1 cellular context compared by ENCODE assay signal in genomic region chr12:120588948-120589930, GRCh38.
TF ChIP-seq lines count a peak whose summit lies in the region.

No MANE protein-coding gene starts in this region.

TF ChIP-seq in GM23338, 12 proteins besides CTCF, POLR2A, EP300 and RAD21 (continued from another document):
- TF ChIP-seq REST (IDR thresholded peaks at IDR 0.05; ENCODE audit: unreplicated experiment) = no peak
TF ChIP-seq in GM23338: peak in this region for 0.
